In the genomic region with DNA sequence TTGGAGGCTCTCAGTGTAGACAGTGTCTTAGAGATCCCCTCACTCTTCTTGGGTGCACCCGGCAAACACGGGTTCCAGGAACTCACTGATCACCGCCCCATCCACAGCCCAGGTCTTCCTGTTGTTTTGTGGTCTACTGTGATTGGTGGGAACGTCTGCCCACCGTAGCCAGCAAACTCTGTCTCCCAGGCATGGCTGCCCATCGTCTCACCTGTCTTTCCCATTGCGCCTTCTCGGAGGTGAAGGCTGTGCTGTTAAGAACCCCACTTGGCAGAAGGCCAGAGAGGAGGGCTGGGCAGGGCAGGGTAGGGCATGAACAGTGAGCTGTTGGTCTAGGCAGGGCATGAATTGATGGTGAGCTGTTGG, we compare ENCODE assay signal across 13 cellular contexts. TPM values are rescaled to one million over a fixed set of nuclear protein-coding genes. Genes with fewer than 3 reads are reported as not detected.
DNase-seq lines count a peak whose midpoint lies in the region; ATAC-seq and TF ChIP-seq lines count a peak whose summit lies in the region.
"Had no signal": no experiment of that assay in that cellular context is flagged by ENCODE, and none has a peak within 500 bp of the region (broad histone marks: within the 10 kb centered on the region; RNA-seq: fewer than 3 reads in every experiment).

No MANE protein-coding gene starts in this region.

- no peak for TF ChIP-seq CTCF in spleen (IDR thresholded peaks at IDR 0.05 in 8 of 11, conservative IDR thresholded peaks at IDR 0.05 in 3 of 11)

- H3K36me3 ChIP-seq in spleen = no peaks in the 10 kb centered on the region
- H3K36me3 ChIP-seq: suprapubic skin had no signal

- TF ChIP-seq POLR2A in spleen (IDR thresholded peaks at IDR 0.05) = no peak

- peaks cover 0 to 26% (median 4%) of the 10 kb centered on the region in 7 donors for H3K27me3 ChIP-seq in spleen (replicated peaks in 1 of 7)

- WGBS in spleen, 5 donors = 42 to 57% (median 45%) methylated on average over 8 of the region's 8 CpGs

- H3K4me3 ChIP-seq in spleen = peak overlapping the region in 1 of 8 donors; percentile 75

- intact Hi-C loops in spleen (cut with DNase I; ENCODE audit: low total_unique reads) = loop anchor here (10.0 kb wide), 1 partner anchor 55 kb away; the partner anchor contains the start of gene KCNA3

- no peaks in the 10 kb centered on the region for H3K9me3 ChIP-seq in spleen
- H3K9me3 ChIP-seq: suprapubic skin had no signal

- ATAC-seq in GM19351 (IDR thresholded peaks at IDR 0.05; ENCODE audit: unreplicated experiment) = no peak
- no peak for ATAC-seq in HG03460 (IDR thresholded peaks at IDR 0.05; ENCODE audit: unreplicated experiment)

- H3K4me1 ChIP-seq in spleen = peaks cover 7 to 38% (median 20%) of the 10 kb centered on the region in 6 donors

- H3K27ac ChIP-seq in angular gyrus (ENCODE audit: low read depth, low read length) = peak overlapping the region; percentile 44
- H3K27ac ChIP-seq in spleen = peak overlapping the region in 7 of 8 donors; percentile 71 to 91 (median 83)
- H3K27ac ChIP-seq: suprapubic skin had no signal

- DNase-seq in activated CD8-positive, alpha-beta memory T cell treated with anti-CD3 and anti-CD28 coated beads for 24 hours = peak; percentile 68
- no peak for DNase-seq in activated CD8-positive, alpha-beta memory T cell treated with anti-CD3 and anti-CD28 coated beads, Interleukin-2, amount 50 U/mL, for 4 hours
- DNase-seq in NCI-H1105 (lab: John Stamatoyannopoulos, UW) (peak; percentile 57), spleen (peak; percentile 78), cerebellar cortex (ENCODE audit: low spot score) (no peak)
- DNase-seq: activated CD4-positive, alpha-beta T cell treated with anti-CD3 and anti-CD28 coated beads for 1 hour; IMR-90; NCI-H2227 treated with DMSO at 0.1 percent for 48 hours had no signal

RNA-seq across cellular contexts. Expression of gene KCNA2, which starts 14.1 kb away (rescaled TPM):
- total RNA-seq in spleen = 1 to 10 TPM in 5 of 7 donors, under 1 TPM in 2; 0.65 to 2.6 (median 1.4) TPM
- polyA plus RNA-seq in spleen = under 1 TPM; 0.09 to 0.13 (median 0.11) TPM
- total RNA-seq: IMR-90, pulmonary artery endothelial cell had no signal
- polyA plus RNA-seq: IMR-90 had no signal

RNA-seq across cellular contexts. Expression of gene KCNA3, which starts 54.5 kb away (rescaled TPM):
- 10 to 100 TPM; 20.4 to 45.8 (median 28.4) TPM for total RNA-seq in spleen
- 1 to 10 TPM in 1 of 3 donors, under 1 TPM in 2; 0.30 to 1.4 (median 0.96) TPM for polyA plus RNA-seq in spleen
- total RNA-seq: pulmonary artery endothelial cell had no signal

Comparison
In these comparisons a context has a peak if more than half of its experiments do, and no peak if none do; other contexts are left out.
1. DNase-seq: peak in activated CD8-positive, alpha-beta memory T cell treated with anti-CD3 and anti-CD28 coated beads for 24 hours (single experiment), NCI-H1105 (single experiment) and spleen (single experiment); none in activated CD8-positive, alpha-beta memory T cell treated with anti-CD3 and anti-CD28 coated beads, Interleukin-2, amount 50 U/mL, for 4 hours (single experiment) and cerebellar cortex (single experiment).